Comparison of ENCODE assay signal across 14 cellular contexts in the genomic region with DNA sequence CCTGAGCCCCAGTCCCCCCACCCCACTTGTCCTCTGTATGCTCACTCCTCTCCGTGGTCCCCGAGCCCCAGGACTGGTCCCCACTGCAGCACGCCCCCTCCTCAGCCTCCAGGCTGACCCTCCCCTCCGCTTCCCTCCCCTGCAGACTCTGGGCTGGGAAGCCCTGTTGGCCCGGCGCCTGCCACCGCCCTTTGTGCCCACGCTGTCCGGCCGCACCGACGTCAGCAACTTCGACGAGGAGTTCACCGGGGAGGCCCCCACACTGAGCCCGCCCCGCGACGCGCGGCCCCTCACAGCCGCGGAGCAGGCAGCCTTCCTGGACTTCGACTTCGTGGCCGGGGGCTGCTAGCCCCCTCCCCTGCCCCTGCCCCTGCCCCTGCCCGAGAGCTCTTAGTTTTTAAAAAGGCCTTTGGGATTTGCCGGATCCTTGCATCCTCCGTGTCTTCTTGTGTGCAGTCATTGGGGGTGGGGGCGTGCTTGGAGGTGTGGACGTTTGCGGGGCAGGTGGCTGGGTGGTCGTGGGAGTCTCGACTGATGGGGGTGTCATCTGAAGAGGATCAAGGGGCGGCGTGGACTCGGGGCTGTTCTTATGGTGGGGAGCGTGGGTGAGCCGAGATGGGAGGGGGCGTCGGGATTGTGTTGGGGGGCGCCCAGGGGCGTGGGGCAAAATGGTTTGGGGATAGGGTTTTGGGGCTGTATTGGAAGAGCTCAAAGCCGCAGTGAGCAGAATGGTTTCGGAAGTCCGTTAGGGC. TPM values are rescaled to one million over a fixed set of nuclear protein-coding genes. Genes with fewer than 3 reads are reported as not detected.
DNase-seq lines count a peak whose midpoint lies in the region; ATAC-seq, FAIRE-seq and TF ChIP-seq lines count a peak whose summit lies in the region.
"Had no signal": no experiment of that assay in that cellular context is flagged by ENCODE, and none has a peak within 500 bp of the region (broad histone marks: within the 10 kb centered on the region; RNA-seq: fewer than 3 reads in every experiment).

No MANE protein-coding gene starts in this region.

- no peak overlapping the region for H2BK12ac ChIP-seq in H9 (ENCODE audit: insufficient read length, low read depth, low read length)

- no peak overlapping the region for H2AFZ ChIP-seq in H9 (ENCODE audit: low read length)
- H2AFZ ChIP-seq in K562 (ENCODE audit: low read depth, low read length) = no peak overlapping the region

- H4K20me1 ChIP-seq in H9 (ENCODE audit: control insufficient read depth, insufficient read depth, insufficient read length) (no peaks in the 10 kb centered on the region), K562 (replicated peaks; ENCODE audit: control insufficient read depth, insufficient read depth, low read length) (no peaks in the 10 kb centered on the region)

- H3K9me3 ChIP-seq in CD4-positive, alpha-beta T cell (ENCODE audit: control insufficient read depth, low read length) = no peaks in the 10 kb centered on the region
- H3K9me3 ChIP-seq in H9 (ENCODE audit: control insufficient read depth, low read depth, low read length) (no peaks in the 10 kb centered on the region), K562 (replicated peaks; ENCODE audit: control insufficient read depth, insufficient read depth, low read depth, low read length) (no peaks in the 10 kb centered on the region)
- H3K9me3 ChIP-seq: gastroesophageal sphincter had no signal

- H3K4me2 ChIP-seq in H9 (ENCODE audit: insufficient read depth, insufficient read length, low read length) (peak overlapping the region; percentile 46), K562 (ENCODE audit: insufficient read depth, low read length) (peak overlapping the region; percentile 53), mesendoderm (ENCODE audit: low read length) (no peak overlapping the region)

- TF ChIP-seq RAD21 in K562 (CRISPR knock-in tag; conservative IDR thresholded peaks at IDR 0.05 in 1 of 2, IDR thresholded peaks at IDR 0.05 in 1 of 2) = no peak

- no TSS peak for BruUV-seq in K562 (replicated peaks; lab: Mats Ljungman, UMichigan)

- ATAC-seq in CD4-positive, alpha-beta T cell (ENCODE audit: poor library complexity) = no peak
- ATAC-seq in K562 (no peak), HG03460 (IDR thresholded peaks at IDR 0.05; ENCODE audit: unreplicated experiment) (no peak), GM21723 (IDR thresholded peaks at IDR 0.05; ENCODE audit: unreplicated experiment) (no peak)

- H3K4me1 ChIP-seq in H9 (ENCODE audit: insufficient read depth, low read length) (no peaks in the 10 kb centered on the region; the same call in 1 of the 2 replicates), K562 (replicated peaks in 1 of 2; ENCODE audit: control insufficient read depth in 2 of 2, insufficient read depth in 2 of 2, low read length in 2 of 2) (peaks cover 10 to 62% of the 10 kb centered on the region in 2 experiments), mesendoderm (ENCODE audit: control insufficient read depth, low read depth, low read length) (no peaks in the 10 kb centered on the region)

- H3K79me2 ChIP-seq in H9 (ENCODE audit: insufficient read depth, low read length) = no peaks in the 10 kb centered on the region
- no peaks in the 10 kb centered on the region for H3K79me2 ChIP-seq in K562 (ENCODE audit: control insufficient read depth, insufficient read depth, low read length)
- no peaks in the 10 kb centered on the region for H3K79me2 ChIP-seq in mesendoderm (ENCODE audit: control insufficient read depth, insufficient read depth, low read length)

- in situ Hi-C loops in K562 (cut with MboI) = no loop called here

- H3K79me1 ChIP-seq in H9 (ENCODE audit: insufficient read depth, low read depth, low read length, poor library complexity, severe bottlenecking) = no peaks in the 10 kb centered on the region
- no peaks in the 10 kb centered on the region for H3K79me1 ChIP-seq in mesendoderm (ENCODE audit: low read length)

- H3K9me3 Mint-ChIP-seq in CD4-positive, alpha-beta T cell = no peaks in the 10 kb centered on the region
- no peaks in the 10 kb centered on the region; a peak in 1 of 5 replicates for H3K9me3 Mint-ChIP-seq in H9
- H3K9me3 Mint-ChIP-seq: activated naive CD4-positive, alpha-beta T cell treated with anti-CD3 and anti-CD28 coated beads, Interleukin-2, amount 50 U/mL, for 24 hours; T-helper 1 cell treated with Interleukin-12 subunit alpha and Interleukin-12 subunit beta and Interleukin-4 antibody, amounts not matched to agents 30 μg/mL and 1 μg/mL, for 36 hours; type B pancreatic cell had no signal

- H3K27ac ChIP-seq in CD4-positive, alpha-beta T cell (ENCODE audit: low read depth, low read length) = no peak overlapping the region
- H3K27ac ChIP-seq in H9 (ENCODE audit: insufficient read length, low read depth, low read length) = no peak overlapping the region
- peak overlapping the region; percentile 50; the same call in 1 of the 3 replicates for H3K27ac ChIP-seq in K562 (ENCODE audit: extremely low read depth, low read depth, low read length)
- H3K27ac ChIP-seq in mesendoderm (ENCODE audit: low read depth, low read length) = no peak overlapping the region

- no peak for TF ChIP-seq CTCF in CD4-positive, alpha-beta T cell (IDR thresholded peaks at IDR 0.05)
- TF ChIP-seq CTCF in H9 (conservative IDR thresholded peaks at IDR 0.05) = no peak
- TF ChIP-seq CTCF in K562 (IDR thresholded peaks at IDR 0.05 in 2 of 3, conservative IDR thresholded peaks at IDR 0.05 in 1 of 3; ENCODE audit: insufficient read depth in 2 of 3, low read depth in 1 of 3, low read length in 3 of 3) = no peak

- H3K4me3 Mint-ChIP-seq in CD4-positive, alpha-beta T cell = peak overlapping the region; percentile 4
- H3K4me3 Mint-ChIP-seq in H9 = peak overlapping the region; percentile 57 to 73; a peak in 4 of 5 replicates
- H3K4me3 Mint-ChIP-seq: T-helper 1 cell treated with Interleukin-12 subunit alpha and Interleukin-12 subunit beta and Interleukin-4 antibody, amounts not matched to agents 30 μg/mL and 1 μg/mL, for 36 hours; type B pancreatic cell had no signal

- H2BK5ac ChIP-seq in H9 (ENCODE audit: insufficient read length, low read length) = no peak overlapping the region
- H2BK5ac ChIP-seq in mesendoderm (ENCODE audit: low read length) = no peak overlapping the region

- CTCF ChIA-PET in CD4-positive, alpha-beta T cell (lab: Charles Lee) = interaction anchor here (0.7 to 1.4 kb wide), 7 partner anchors 38 to 335 kb away, joined by 3 to 5 read pairs (median 3); partner anchors contain the start of genes ASF1B and NDUFB7
- CTCF ChIA-PET in K562 (lab: Yijun Ruan, JAX; ENCODE audit: low intra/inter-chr PET ratio) = no interaction called here

- H3K9ac ChIP-seq in H9 (ENCODE audit: extremely low read depth, insufficient read length, low read length) = no peak overlapping the region
- H3K9ac ChIP-seq in K562 (ENCODE audit: insufficient read depth in 1 of 2, low read depth in 2 of 2, low read length in 2 of 2) = peak overlapping the region in 1 of 2 experiments; percentile 91; a peak in 3 of 4 replicates
- no peak overlapping the region for H3K9ac ChIP-seq in mesendoderm (ENCODE audit: low read length)

- H3K56ac ChIP-seq in H9 (ENCODE audit: insufficient read length, low read depth, low read length) (no peak overlapping the region), mesendoderm (ENCODE audit: low read length) (peak overlapping the region; percentile 34)

- peaks cover 30% of the 10 kb centered on the region for H3K27me3 Mint-ChIP-seq in CD4-positive, alpha-beta T cell
- H3K27me3 Mint-ChIP-seq in H9 (ENCODE audit: low read depth) = peaks cover 2% of the 10 kb centered on the region; the same call in 1 of the 2 replicates

- no peak overlapping the region for H3K23ac ChIP-seq in H9 (ENCODE audit: insufficient read length, low read depth, low read length)
- H3K23ac ChIP-seq in mesendoderm (ENCODE audit: low read length) = no peak overlapping the region

- H3K4ac ChIP-seq in H9 (ENCODE audit: low read depth, low read length) (no peak overlapping the region), mesendoderm (ENCODE audit: low read depth, low read length) (no peak overlapping the region)

- peaks cover 7% of the 10 kb centered on the region for H3K23me2 ChIP-seq in H9 (ENCODE audit: insufficient read length, low read depth, low read length, poor library complexity, severe bottlenecking)

- H3K4me3 ChIP-seq in K562 (no peak overlapping the region), mesendoderm (ENCODE audit: low read length) (no peak overlapping the region)

- H3K18ac ChIP-seq in H9 (ENCODE audit: insufficient read length, low read depth, low read length) (no peak overlapping the region), mesendoderm (ENCODE audit: low read length) (no peak overlapping the region)

- H2BK20ac ChIP-seq in H9 (ENCODE audit: low read depth, low read length, poor library complexity, severe bottlenecking) = no peak overlapping the region

- H3K36me3 ChIP-seq in K562 (ENCODE audit: control insufficient read depth, insufficient read depth, low read length) = peaks cover 48% of the 10 kb centered on the region; the same call in 2 of the 3 replicates
- no peaks in the 10 kb centered on the region for H3K36me3 ChIP-seq in mesendoderm (ENCODE audit: control insufficient read depth, insufficient read depth, low read length)

- no peak for FAIRE-seq in K562 (lab: Jason Lieb, UNC)
- FAIRE-seq: endometrium had no signal

- peaks cover 33% of the 10 kb centered on the region for H3K4me1 Mint-ChIP-seq in CD4-positive, alpha-beta T cell (ENCODE audit: low read depth)
- peaks cover 17 to 31% of the 10 kb centered on the region in 2 experiments for H3K4me1 Mint-ChIP-seq in H9

- no peak overlapping the region for H3T11ph ChIP-seq in H9 (ENCODE audit: low read length)

- H2BK120ac ChIP-seq in H9 (ENCODE audit: low read depth, low read length, poor library complexity, severe bottlenecking) (no peak overlapping the region), mesendoderm (ENCODE audit: low read depth, low read length) (no peak overlapping the region)

- TF ChIP-seq EP300 in K562 (IDR thresholded peaks at IDR 0.05; ENCODE audit: low read length) = no peak

- H3K9me1 ChIP-seq in K562 (ENCODE audit: control insufficient read depth, insufficient read depth, low read length) = no peaks in the 10 kb centered on the region

- no CpG with 5 or more reads among the region's 46 CpGs for WGBS in H9 (ENCODE audit: extremely low coverage, insufficient read length, low lambda C conversion rate)
- 48% methylated on average over 10 of the region's 46 CpGs for WGBS in K562 (ENCODE audit: insufficient coverage, low coverage, missing lambda C conversion rate)
- WGBS in mesendoderm (ENCODE audit: extremely low coverage, insufficient coverage, low lambda C conversion rate) = no CpG with 5 or more reads among the region's 46 CpGs

- H2BK15ac ChIP-seq in H9 (ENCODE audit: low read depth, low read length) (no peak overlapping the region), mesendoderm (replicated peaks; ENCODE audit: low read depth) (no peak overlapping the region)

- intact Hi-C loops in CD4-positive, alpha-beta T cell (cut with DNase I, micrococcal nuclease) = loop anchor here (1.0 to 10.0 kb wide), 5 partner anchors 39 to 587 kb away; partner anchors contain the start of gene ASF1B (in 1 of the 2)
- intact Hi-C loops in K562 (cut with micrococcal nuclease) = no loop called here

- no peak overlapping the region for H3K14ac ChIP-seq in H9 (ENCODE audit: insufficient read depth, low read length)

- peaks cover 28% of the 10 kb centered on the region for H3K36me3 Mint-ChIP-seq in CD4-positive, alpha-beta T cell (ENCODE audit: low read depth)
- H3K36me3 Mint-ChIP-seq in H9 (ENCODE audit: insufficient read depth in 1 of 3, low read depth in 3 of 3) = peaks cover 5 to 39% (median 28%) of the 10 kb centered on the region in 3 experiments; a peak in 6 of 7 replicates

- DNase-seq in CD4-positive, alpha-beta T cell = no peak
- DNase-seq in H9 (no peak), K562 (ENCODE audit: extremely low read depth in 1 of 4, low spot score in 3 of 4) (peak in 1 of 4 experiments; percentile 10), mesendoderm (no peak), AG20443 (ENCODE audit: low spot score) (no peak), amniotic stem cell (lab: John Stamatoyannopoulos, UW) (no peak)

- no peak overlapping the region for H4K5ac ChIP-seq in H9 (ENCODE audit: insufficient read length, low read depth, low read length)
- no peak overlapping the region for H4K5ac ChIP-seq in mesendoderm (ENCODE audit: low read length)

- H3K27ac Mint-ChIP-seq in CD4-positive, alpha-beta T cell = no peak overlapping the region
- H3K27ac Mint-ChIP-seq in H9 = no peak overlapping the region; a peak in 1 of 7 replicates
- H3K27ac Mint-ChIP-seq: activated naive CD4-positive, alpha-beta T cell treated with anti-CD3 and anti-CD28 coated beads, Interleukin-2, amount 50 U/mL, for 24 hours; T-helper 1 cell treated with Interleukin-12 subunit alpha and Interleukin-12 subunit beta and Interleukin-4 antibody, amounts not matched to agents 30 μg/mL and 1 μg/mL, for 36 hours; type B pancreatic cell had no signal

- no peak overlapping the region for H2AK5ac ChIP-seq in H9 (ENCODE audit: insufficient read length, low read length)
- H2AK5ac ChIP-seq in mesendoderm (ENCODE audit: low read length) = no peak overlapping the region

- POLR2A ChIA-PET in CD4-positive, alpha-beta T cell (lab: Charles Lee) = interaction anchor here (0.8 to 2.6 kb wide), 8 partner anchors 12 to 335 kb away, joined by 3 to 11 read pairs (median 8); partner anchors contain the start of genes ASF1B, DNAJB1 and PKN1
- POLR2A ChIA-PET in K562 (lab: Yijun Ruan, JAX) = interaction anchor here (0.7 kb wide), 1 partner anchor 49 kb away, joined by 3 read pairs; no protein-coding TSS in a partner anchor

- peaks cover 22% of the 10 kb centered on the region for H3K27me3 ChIP-seq in CD4-positive, alpha-beta T cell (ENCODE audit: control insufficient read depth, insufficient read depth, low read length)
- H3K27me3 ChIP-seq in H9 (ENCODE audit: insufficient read depth, low read length) (no peaks in the 10 kb centered on the region), K562 (ENCODE audit: control insufficient read depth in 2 of 2, insufficient read depth in 2 of 2, low read length in 2 of 2) (no peaks in the 10 kb centered on the region), mesendoderm (ENCODE audit: insufficient read depth, low read length, poor library complexity) (no peaks in the 10 kb centered on the region)

- no peak overlapping the region for H4K91ac ChIP-seq in H9 (ENCODE audit: insufficient read length, low read depth, low read length)

- H4K8ac ChIP-seq in H9 (replicated peaks; ENCODE audit: insufficient read length, low read depth, low read length) (no peak overlapping the region), mesendoderm (ENCODE audit: low read depth, low read length) (no peak overlapping the region)

- no peak for TF ChIP-seq POLR2A in K562 (conservative IDR thresholded peaks at IDR 0.05)

RNA-seq across cellular contexts. Expression of gene PTGER1, which starts 3.5 kb away (rescaled TPM):
- total RNA-seq in CD4-positive, alpha-beta T cell = not detected
- total RNA-seq in H9 (2021) = 0.63 and 0.66 TPM in 2 replicates
- total RNA-seq in K562 (2011; cell fraction: chromatin; rRNA removed; ENCODE audit: low replicate concordance) = not detected in 2 replicates
- total RNA-seq in K562 (2011; cell fraction: nucleolus; rRNA removed) = 1.1 and 1.3 TPM in 2 replicates
- total RNA-seq in K562 (2011; cell fraction: nucleoplasm; rRNA removed) = 0.51 TPM in 1 of 2 replicates, not detected in the other
- 0.27 and 0.29 TPM in 2 replicates for total RNA-seq in K562 (2014; rRNA removed)
- not detected in 2 replicates for total RNA-seq in K562 (2014; rRNA removed; fragmentation: Illumina TruSeq; extraction: Trizol)
- total RNA-seq in K562 (2015; rRNA removed; fragmentation: Illumina TruSeq; extraction: Trizol) = not detected in 2 replicates
- total RNA-seq in K562 (2021) = 0.29 and 0.35 TPM in 2 replicates
- polyA plus RNA-seq in K562 (2011; rRNA removed) = 0.06 TPM in 1 of 2 replicates, not detected in the other
- 0.10 and 0.88 TPM in 2 replicates for polyA plus RNA-seq in K562 (2011; cell fraction: cytosol; rRNA removed)
- polyA plus RNA-seq in K562 (2011; cell fraction: nucleus; rRNA removed) = 0.13 and 0.34 TPM in 2 replicates
- 0.16 and 0.65 TPM in 2 replicates for polyA plus RNA-seq in K562 (2012)
- polyA plus RNA-seq in K562 (2014; fragmentation: Illumina TruSeq; extraction: Trizol) = not detected in 2 replicates
- not detected for polyA plus RNA-seq in K562 (2014; fragmentation: Nextera tagmentation; extraction: Ambion mirVana)
- polyA plus RNA-seq in K562 (2014; rRNA removed) = 0.34 and 0.36 TPM in 2 replicates
- polyA minus RNA-seq in K562 (2011; rRNA and poly(A)+ RNA removed) = not detected in 2 replicates
- polyA minus RNA-seq in K562 (2011; cell fraction: cytosol; rRNA and poly(A)+ RNA removed) = not detected in 2 replicates
- 0.40 TPM in 1 of 2 replicates, not detected in the other for polyA minus RNA-seq in K562 (2011; cell fraction: nucleus; rRNA and poly(A)+ RNA removed)
- 0.11 TPM for polyA plus RNA-seq in mesendoderm (2013, experiment 1 of 2)
- 0.07 TPM for polyA plus RNA-seq in mesendoderm (2013, experiment 2 of 2)
- total RNA-seq: Daoy had no signal

RNA-seq across cellular contexts. Expression of gene GIPC1, which starts 24.3 kb away (rescaled TPM):
- total RNA-seq in CD4-positive, alpha-beta T cell = 10 to 100 TPM; 17.8 to 21.0 TPM
- total RNA-seq in H9 (2021) = 70.6 and 75.0 TPM in 2 replicates
- 18.6 and 50.3 TPM in 2 replicates for total RNA-seq in K562 (2011; cell fraction: chromatin; rRNA removed; ENCODE audit: low replicate concordance)
- total RNA-seq in K562 (2011; cell fraction: nucleolus; rRNA removed) = 32.9 and 38.4 TPM in 2 replicates
- 26.4 and 30.8 TPM in 2 replicates for total RNA-seq in K562 (2011; cell fraction: nucleoplasm; rRNA removed)
- 54.7 and 71.2 TPM in 2 replicates for total RNA-seq in K562 (2014; rRNA removed)
- 7.8 and 12.0 TPM in 2 replicates for total RNA-seq in K562 (2014; rRNA removed; fragmentation: Illumina TruSeq; extraction: Trizol)
- total RNA-seq in K562 (2015; rRNA removed; fragmentation: Illumina TruSeq; extraction: Trizol) = 39.7 and 46.3 TPM in 2 replicates
- total RNA-seq in K562 (2021) = 49.7 and 51.7 TPM in 2 replicates
- 24.8 and 26.6 TPM in 2 replicates for polyA plus RNA-seq in K562 (2011; rRNA removed)
- polyA plus RNA-seq in K562 (2011; cell fraction: cytosol; rRNA removed) = 25.0 and 75.6 TPM in 2 replicates
- 15.3 and 27.8 TPM in 2 replicates for polyA plus RNA-seq in K562 (2011; cell fraction: nucleus; rRNA removed)
- 37.9 and 39.8 TPM in 2 replicates for polyA plus RNA-seq in K562 (2012)
- 13.6 and 35.1 TPM in 2 replicates for polyA plus RNA-seq in K562 (2014; fragmentation: Illumina TruSeq; extraction: Trizol)
- polyA plus RNA-seq in K562 (2014; fragmentation: Nextera tagmentation; extraction: Ambion mirVana) = 1 to 10 TPM in 1 of 2 experiments, under 1 TPM in 1; 0.49 to 1.1 TPM
- polyA plus RNA-seq in K562 (2014; rRNA removed) = 50.8 and 52.2 TPM in 2 replicates
- 6.3 and 11.7 TPM in 2 replicates for polyA minus RNA-seq in K562 (2011; rRNA and poly(A)+ RNA removed)
- 32.3 and 41.7 TPM in 2 replicates for polyA minus RNA-seq in K562 (2011; cell fraction: cytosol; rRNA and poly(A)+ RNA removed)
- polyA minus RNA-seq in K562 (2011; cell fraction: nucleus; rRNA and poly(A)+ RNA removed) = 8.9 and 9.0 TPM in 2 replicates
- 47.1 TPM for polyA plus RNA-seq in mesendoderm (2013, experiment 1 of 2)
- 46.7 TPM for polyA plus RNA-seq in mesendoderm (2013, experiment 2 of 2)

RNA-seq across cellular contexts. Expression of gene PKN1, which starts 38.5 kb away (rescaled TPM):
- total RNA-seq in CD4-positive, alpha-beta T cell = 100 to 1,000 TPM; 171 TPM
- total RNA-seq in H9 (2021) (149 and 159 TPM in 2 replicates), K562 (2014; rRNA removed) (108 and 133 TPM in 2 replicates), K562 (2014; rRNA removed; fragmentation: Illumina TruSeq; extraction: Trizol) (25.8 and 37.3 TPM in 2 replicates), K562 (2015; rRNA removed; fragmentation: Illumina TruSeq; extraction: Trizol) (75.0 and 80.6 TPM in 2 replicates), K562 (2021) (222 and 228 TPM in 2 replicates)
- 22.5 and 89.0 TPM in 2 replicates for total RNA-seq in K562 (2011; cell fraction: chromatin; rRNA removed; ENCODE audit: low replicate concordance)
- 76.9 and 79.6 TPM in 2 replicates for total RNA-seq in K562 (2011; cell fraction: nucleolus; rRNA removed)
- 33.7 and 45.6 TPM in 2 replicates for total RNA-seq in K562 (2011; cell fraction: nucleoplasm; rRNA removed)
- polyA plus RNA-seq in K562 (2011; rRNA removed) (52.1 and 63.7 TPM in 2 replicates), K562 (2014; fragmentation: Illumina TruSeq; extraction: Trizol) (77.5 and 97.5 TPM in 2 replicates), K562 (2014; fragmentation: Nextera tagmentation; extraction: Ambion mirVana) (under 1 TPM; 0.30 to 0.57 TPM), K562 (2014; rRNA removed) (97.3 and 108 TPM in 2 replicates)
- polyA plus RNA-seq in K562 (2011; cell fraction: cytosol; rRNA removed) = 66.1 and 116 TPM in 2 replicates
- polyA plus RNA-seq in K562 (2011; cell fraction: nucleus; rRNA removed) = 105 and 144 TPM in 2 replicates
- 160 and 186 TPM in 2 replicates for polyA plus RNA-seq in K562 (2012)
- polyA minus RNA-seq in K562 (2011; rRNA and poly(A)+ RNA removed) = 37.3 and 59.9 TPM in 2 replicates
- polyA minus RNA-seq in K562 (2011; cell fraction: cytosol; rRNA and poly(A)+ RNA removed) = 93.0 and 105 TPM in 2 replicates
- polyA minus RNA-seq in K562 (2011; cell fraction: nucleus; rRNA and poly(A)+ RNA removed) = 25.6 and 39.1 TPM in 2 replicates
- polyA plus RNA-seq in mesendoderm (2013, experiment 1 of 2) = 35.9 TPM
- 37.9 TPM for polyA plus RNA-seq in mesendoderm (2013, experiment 2 of 2)

RNA-seq across cellular contexts. Expression of gene DNAJB1, which starts 46.6 kb away (rescaled TPM):
- 100 to 1,000 TPM; 666 to 672 TPM for total RNA-seq in CD4-positive, alpha-beta T cell
- total RNA-seq in H9 (2021) (77.7 and 87.0 TPM in 2 replicates), K562 (2014; rRNA removed) (62.1 and 71.5 TPM in 2 replicates), K562 (2014; rRNA removed; fragmentation: Illumina TruSeq; extraction: Trizol) (51.2 and 60.9 TPM in 2 replicates), K562 (2015; rRNA removed; fragmentation: Illumina TruSeq; extraction: Trizol) (85.3 and 86.5 TPM in 2 replicates), K562 (2021) (94.8 and 99.9 TPM in 2 replicates)
- total RNA-seq in K562 (2011; cell fraction: chromatin; rRNA removed; ENCODE audit: low replicate concordance) = 66.1 and 87.4 TPM in 2 replicates
- 67.0 and 68.3 TPM in 2 replicates for total RNA-seq in K562 (2011; cell fraction: nucleolus; rRNA removed)
- total RNA-seq in K562 (2011; cell fraction: nucleoplasm; rRNA removed) = 68.0 and 69.1 TPM in 2 replicates
- polyA plus RNA-seq in K562 (2011; rRNA removed) (83.5 and 113 TPM in 2 replicates), K562 (2014; fragmentation: Illumina TruSeq; extraction: Trizol) (78.3 and 100 TPM in 2 replicates), K562 (2014; fragmentation: Nextera tagmentation; extraction: Ambion mirVana) (10 to 100 TPM; 13.2 to 16.2 TPM), K562 (2014; rRNA removed) (61.7 and 79.2 TPM in 2 replicates)
- 101 TPM in 2 replicates for polyA plus RNA-seq in K562 (2011; cell fraction: cytosol; rRNA removed)
- polyA plus RNA-seq in K562 (2011; cell fraction: nucleus; rRNA removed) = 78.2 and 79.0 TPM in 2 replicates
- 69.4 and 84.8 TPM in 2 replicates for polyA plus RNA-seq in K562 (2012)
- 71.6 and 93.9 TPM in 2 replicates for polyA minus RNA-seq in K562 (2011; rRNA and poly(A)+ RNA removed)
- 31.4 and 40.9 TPM in 2 replicates for polyA minus RNA-seq in K562 (2011; cell fraction: cytosol; rRNA and poly(A)+ RNA removed)
- 22.5 and 40.4 TPM in 2 replicates for polyA minus RNA-seq in K562 (2011; cell fraction: nucleus; rRNA and poly(A)+ RNA removed)
- 28.6 TPM for polyA plus RNA-seq in mesendoderm (2013, experiment 1 of 2)
- 30.0 TPM for polyA plus RNA-seq in mesendoderm (2013, experiment 2 of 2)

RNA-seq across cellular contexts. Expression of gene DDX39A, which starts 52.5 kb away (rescaled TPM):
- 100 to 1,000 TPM; 296 to 299 TPM for total RNA-seq in CD4-positive, alpha-beta T cell
- total RNA-seq in H9 (2021) (137 and 145 TPM in 2 replicates), K562 (2014; rRNA removed) (239 and 284 TPM in 2 replicates), K562 (2014; rRNA removed; fragmentation: Illumina TruSeq; extraction: Trizol) (75.4 and 90.3 TPM in 2 replicates), K562 (2015; rRNA removed; fragmentation: Illumina TruSeq; extraction: Trizol) (163 and 166 TPM in 2 replicates), K562 (2021) (244 and 249 TPM in 2 replicates)
- 212 and 603 TPM in 2 replicates for total RNA-seq in K562 (2011; cell fraction: chromatin; rRNA removed; ENCODE audit: low replicate concordance)
- 468 and 513 TPM in 2 replicates for total RNA-seq in K562 (2011; cell fraction: nucleolus; rRNA removed)
- total RNA-seq in K562 (2011; cell fraction: nucleoplasm; rRNA removed) = 227 and 308 TPM in 2 replicates
- polyA plus RNA-seq in K562 (2011; rRNA removed) (120 and 136 TPM in 2 replicates), K562 (2014; fragmentation: Illumina TruSeq; extraction: Trizol) (140 and 177 TPM in 2 replicates), K562 (2014; fragmentation: Nextera tagmentation; extraction: Ambion mirVana) (100 to 1,000 TPM; 188 to 230 TPM), K562 (2014; rRNA removed) (239 and 250 TPM in 2 replicates)
- 104 and 196 TPM in 2 replicates for polyA plus RNA-seq in K562 (2011; cell fraction: cytosol; rRNA removed)
- 938 and 1,011 TPM in 2 replicates for polyA plus RNA-seq in K562 (2011; cell fraction: nucleus; rRNA removed)
- 261 and 285 TPM in 2 replicates for polyA plus RNA-seq in K562 (2012)
- 62.7 and 99.1 TPM in 2 replicates for polyA minus RNA-seq in K562 (2011; rRNA and poly(A)+ RNA removed)
- 83.0 and 99.1 TPM in 2 replicates for polyA minus RNA-seq in K562 (2011; cell fraction: cytosol; rRNA and poly(A)+ RNA removed)
- polyA minus RNA-seq in K562 (2011; cell fraction: nucleus; rRNA and poly(A)+ RNA removed) = 152 and 185 TPM in 2 replicates
- 147 TPM for polyA plus RNA-seq in mesendoderm (2013, experiment 1 of 2)
- polyA plus RNA-seq in mesendoderm (2013, experiment 2 of 2) = 152 TPM
